ENCODE assay signal across 8 cellular contexts in the genomic region with DNA sequence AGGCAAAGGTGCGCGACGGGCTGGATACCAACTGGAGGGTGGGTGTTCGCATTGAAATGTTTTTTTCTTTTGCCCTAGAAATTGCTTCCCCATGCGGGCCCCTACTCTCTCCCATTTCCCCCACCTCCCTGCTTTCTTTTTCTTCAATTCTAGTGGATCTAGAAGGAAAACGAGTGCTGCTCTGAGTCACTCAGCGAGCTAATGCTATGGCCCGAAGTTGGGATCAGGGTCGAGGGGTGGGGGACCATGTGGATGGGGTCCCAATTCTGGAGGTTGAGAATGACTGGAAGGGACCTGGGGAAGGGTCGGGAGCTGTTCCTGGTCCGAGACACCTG.
DNase-seq lines count a peak whose midpoint lies in the region; ATAC-seq and TF ChIP-seq lines count a peak whose summit lies in the region.

No MANE protein-coding gene starts in this region.

- peaks cover 55% of the 10 kb centered on the region for H3K4me1 Mint-ChIP-seq in brain
- peaks cover 18% of the 10 kb centered on the region for H3K4me1 Mint-ChIP-seq in stimulated activated effector memory CD8-positive, alpha-beta T cell treated with anti-CD3 and anti-CD28 coated beads, Interleukin-12 subunit alpha, Interleukin-12 subunit beta, amount 100 ng/mL, for 72 hours
- H3K4me1 Mint-ChIP-seq in activated CD8-positive, alpha-beta T cell treated with anti-CD3 and anti-CD28 coated beads, Interleukin-2, amount 10 ng/mL, durations not matched to agents 7 days and 5 days (ENCODE audit: low read depth): peaks cover 22% of the 10 kb centered on the region

- H3K36me3 Mint-ChIP-seq in brain: peaks cover 5% of the 10 kb centered on the region
- no peaks in the 10 kb centered on the region for H3K36me3 Mint-ChIP-seq in stimulated activated effector memory CD8-positive, alpha-beta T cell treated with anti-CD3 and anti-CD28 coated beads, Interleukin-12 subunit alpha, Interleukin-12 subunit beta, amount 100 ng/mL, for 72 hours
- no peaks in the 10 kb centered on the region for H3K36me3 Mint-ChIP-seq in activated CD8-positive, alpha-beta T cell treated with anti-CD3 and anti-CD28 coated beads, Interleukin-2, amount 10 ng/mL, durations not matched to agents 7 days and 5 days (ENCODE audit: low read depth)

- DNase-seq in H7 (peak; percentile 69), NCI-H1048 (lab: John Stamatoyannopoulos, UW) (no peak)
- DNase-seq in stimulated activated effector memory CD8-positive, alpha-beta T cell treated with anti-CD3 and anti-CD28 coated beads, Interleukin-12 subunit alpha, Interleukin-12 subunit beta, amount 100 ng/mL, for 72 hours (ENCODE audit: low spot score in 2 of 2): no peak
- DNase-seq in activated CD8-positive, alpha-beta T cell treated with anti-CD3 and anti-CD28 coated beads, Interleukin-2, amount 10 ng/mL, durations not matched to agents 7 days and 5 days: no peak

- H3K27ac Mint-ChIP-seq in brain: peak overlapping the region in 4 of 5 experiments; percentile 30 to 89 (median 62)
- no peak overlapping the region for H3K27ac Mint-ChIP-seq in stimulated activated effector memory CD8-positive, alpha-beta T cell treated with anti-CD3 and anti-CD28 coated beads, Interleukin-12 subunit alpha, Interleukin-12 subunit beta, amount 100 ng/mL, for 72 hours
- H3K27ac Mint-ChIP-seq in activated CD8-positive, alpha-beta T cell treated with anti-CD3 and anti-CD28 coated beads, Interleukin-2, amount 10 ng/mL, durations not matched to agents 7 days and 5 days: no peak overlapping the region

- peaks cover 3 to 8% (median 4%) of the 10 kb centered on the region in 5 experiments for H3K9me3 Mint-ChIP-seq in brain
- H3K9me3 Mint-ChIP-seq in stimulated activated effector memory CD8-positive, alpha-beta T cell treated with anti-CD3 and anti-CD28 coated beads, Interleukin-12 subunit alpha, Interleukin-12 subunit beta, amount 100 ng/mL, for 72 hours: no peaks in the 10 kb centered on the region
- H3K9me3 Mint-ChIP-seq in activated CD8-positive, alpha-beta T cell treated with anti-CD3 and anti-CD28 coated beads, Interleukin-2, amount 10 ng/mL, durations not matched to agents 7 days and 5 days (ENCODE audit: insufficient read depth): no peaks in the 10 kb centered on the region

- H3K27me3 ChIP-seq in H7 (ENCODE audit: control insufficient read depth, insufficient read depth, low read length): peaks cover 2% of the 10 kb centered on the region; the same call in 1 of the 2 replicates

- H3K27me3 Mint-ChIP-seq in brain: peaks cover 55% of the 10 kb centered on the region
- peaks cover 58% of the 10 kb centered on the region for H3K27me3 Mint-ChIP-seq in activated CD8-positive, alpha-beta T cell treated with anti-CD3 and anti-CD28 coated beads, Interleukin-2, amount 10 ng/mL, durations not matched to agents 7 days and 5 days (ENCODE audit: low read depth)

- no peak for ATAC-seq in stimulated activated effector memory CD8-positive, alpha-beta T cell treated with anti-CD3 and anti-CD28 coated beads, Interleukin-12 subunit alpha, Interleukin-12 subunit beta, amount 100 ng/mL, for 72 hours
- no peak for ATAC-seq in GM21381 (IDR thresholded peaks at IDR 0.05; ENCODE audit: unreplicated experiment)
- no peak for ATAC-seq in activated CD8-positive, alpha-beta T cell treated with anti-CD3 and anti-CD28 coated beads, Interleukin-2, amount 10 ng/mL, durations not matched to agents 7 days and 5 days
- ATAC-seq in HG03045 (IDR thresholded peaks at IDR 0.05; ENCODE audit: unreplicated experiment): no peak

- H3K9me3 ChIP-seq in iPS-18c (ENCODE audit: control insufficient read depth, insufficient read depth, low read length): no peaks in the 10 kb centered on the region

- H3K4me3 ChIP-seq in H7 (ENCODE audit: insufficient read depth, low read depth, low read length) (peak overlapping the region; percentile 73), iPS-18c (ENCODE audit: insufficient read depth, low read depth, low read length) (peak overlapping the region; percentile 88)

- no peaks in the 10 kb centered on the region; the same call in 1 of the 2 replicates for H3K36me3 ChIP-seq in H7 (replicated peaks; ENCODE audit: control insufficient read depth, insufficient read depth, low read length)

- POLR2A ChIA-PET in activated CD8-positive, alpha-beta T cell treated with anti-CD3 and anti-CD28 coated beads, Interleukin-2, amount 10 ng/mL, durations not matched to agents 7 days and 5 days (lab: Charles Lee): no interaction called here

- peak overlapping the region; percentile 89 to 99 (median 94) for H3K4me3 Mint-ChIP-seq in brain
- H3K4me3 Mint-ChIP-seq in stimulated activated effector memory CD8-positive, alpha-beta T cell treated with anti-CD3 and anti-CD28 coated beads, Interleukin-12 subunit alpha, Interleukin-12 subunit beta, amount 100 ng/mL, for 72 hours: peak overlapping the region; percentile 32
- H3K4me3 Mint-ChIP-seq in activated CD8-positive, alpha-beta T cell treated with anti-CD3 and anti-CD28 coated beads, Interleukin-2, amount 10 ng/mL, durations not matched to agents 7 days and 5 days: no peak overlapping the region

- CTCF ChIA-PET in activated CD8-positive, alpha-beta T cell treated with anti-CD3 and anti-CD28 coated beads, Interleukin-2, amount 10 ng/mL, durations not matched to agents 7 days and 5 days (lab: Charles Lee): no interaction called here

- TF ChIP-seq CTCF in brain (conservative IDR thresholded peaks at IDR 0.05): no peak

Comparison
In these comparisons a context has a peak if more than half of its experiments do, and no peak if none do; other contexts are left out.
1. H3K27ac Mint-ChIP-seq: peak in brain (4 of 5); none in stimulated activated effector memory CD8-positive, alpha-beta T cell treated with anti-CD3 and anti-CD28 coated beads, Interleukin-12 subunit alpha, Interleukin-12 subunit beta, amount 100 ng/mL, for 72 hours (single experiment) and activated CD8-positive, alpha-beta T cell treated with anti-CD3 and anti-CD28 coated beads, Interleukin-2, amount 10 ng/mL, durations not matched to agents 7 days and 5 days (single experiment).